ENCODE assay signal across 7 cellular contexts in the genomic region with DNA sequence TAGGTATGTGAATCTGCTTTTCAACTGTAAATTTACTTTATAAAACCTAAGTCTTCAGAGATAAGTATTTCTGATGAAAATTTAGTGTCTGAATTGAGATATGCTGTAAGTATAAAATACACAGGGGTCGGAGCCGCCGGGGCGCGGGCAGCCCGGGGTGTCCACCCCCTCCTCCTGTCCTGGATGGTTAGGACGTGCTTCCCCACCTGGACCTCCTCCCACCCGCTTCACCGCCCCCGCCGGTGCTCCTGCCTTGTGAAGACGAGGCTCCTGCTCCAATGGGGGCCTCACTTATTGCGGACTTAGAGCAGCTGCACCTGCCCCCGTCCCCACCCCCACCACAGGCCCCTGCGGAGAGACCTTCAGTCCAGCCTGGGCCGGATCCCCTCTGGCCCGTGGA.
"Had no signal": no experiment of that assay in that cellular context is flagged by ENCODE, and none has a peak within 500 bp of the region (broad histone marks: within the 10 kb centered on the region; RNA-seq: fewer than 3 reads in every experiment).

No MANE protein-coding gene starts in this region.

- H3K27ac Mint-ChIP-seq: HFFc6 had no signal

- DNase-seq: GM23248, HFFc6, IMR-90, KG1 had no signal

- H3K4me3 ChIP-seq: GM23248, HAP-1, K562 had no signal

- ATAC-seq: HCT116, K562 had no signal

- H3K4me3 Mint-ChIP-seq: HFFc6 had no signal

- H3K9me3 Mint-ChIP-seq: HFFc6 had no signal

- H3K4me1 ChIP-seq: HAP-1 had no signal

- H2AFZ ChIP-seq: GM23248 had no signal

- H3K9me3 ChIP-seq: HAP-1 had no signal

- H3K36me3 ChIP-seq: HAP-1 had no signal

- H3K27ac ChIP-seq: GM23248 had no signal

- H3K9ac ChIP-seq: GM23248 had no signal
